ENCODE assay signal across 31 cellular contexts in genomic region chr1:63532727-63533126, GRCh38.
"Had no signal": no experiment of that assay in that cellular context is flagged by ENCODE, and none has a peak within 500 bp of the region (broad histone marks: within the 10 kb centered on the region; RNA-seq: fewer than 3 reads in every experiment).

No MANE protein-coding gene starts in this region.

- ATAC-seq: naive thymus-derived CD8-positive, alpha-beta T cell; natural killer cell treated with Interleukin-12 subunit alpha and Interleukin-12 subunit beta and Interleukin-15 and Interleukin-18, amount 100 ng/mL, for 72 hours; psoas muscle; right cardiac atrium; sciatic nerve; stimulated activated memory B cell treated with anti-CD40 and anti-IgM and Interleukin-4, amounts not matched to agents 10 μg/mL and 1 μg/mL and 100 μg/mL, for 72 hours had no signal

- H3K4me1 ChIP-seq: parathyroid adenoma, psoas muscle, spleen, stomach, thyroid gland, tibial nerve, upper lobe of left lung, vagina had no signal

- H3K27ac ChIP-seq: neutrophil, parathyroid adenoma, psoas muscle, skin epidermis, spleen, stomach, thoracic aorta, thyroid gland, tibial nerve, upper lobe of left lung, vagina had no signal

- DNase-seq: naive thymus-derived CD8-positive, alpha-beta T cell; nephron progenitor cell; nucleus accumbens; posterior cingulate gyrus; psoas muscle; right cardiac atrium; spleen; stimulated activated CD4-positive, alpha-beta T cell treated with anti-CD3 and anti-CD28 coated beads, Interleukin-12 subunit alpha, Interleukin-12 subunit beta, amount 100 ng/mL, for 4 hours; stimulated activated CD4-positive, alpha-beta T cell treated with anti-CD3 and anti-CD28 coated beads, Interleukin-1b, Interleukin-23, amount 100 ng/mL, for 48 hours; stimulated activated CD4-positive, alpha-beta T cell treated with anti-CD3 and anti-CD28 coated beads, Interleukin-4, amount 100 ng/mL, for 1 hour; stimulated activated CD4-positive, alpha-beta T cell treated with anti-CD3 and anti-CD28 coated beads, Interleukin-4, amount 100 ng/mL, for 4 hours; stimulated activated CD8-positive, alpha-beta memory T cell treated with anti-CD3 and anti-CD28 coated beads, Interleukin-4, amount 100 ng/mL, for 48 hours; stimulated activated naive CD4-positive, alpha-beta T cell treated with Interleukin-2 at 50 U/mL for 16 hours; stomach; thyroid gland; trophoblast cell; upper lobe of left lung had no signal

- H2AFZ ChIP-seq: parathyroid adenoma had no signal

- H3K27ac Mint-ChIP-seq: naive thymus-derived CD8-positive, alpha-beta T cell; natural killer cell treated with Interleukin-12 subunit alpha and Interleukin-12 subunit beta and Interleukin-15 and Interleukin-18, amount 100 ng/mL, for 72 hours; nephron progenitor cell; progenitor cell of endocrine pancreas; stimulated activated memory B cell treated with anti-CD40 and anti-IgM and Interleukin-4, amounts not matched to agents 10 μg/mL and 1 μg/mL and 100 μg/mL, for 72 hours; stimulated activated naive CD8-positive, alpha-beta T cell treated with anti-CD3 and anti-CD28 coated beads, Interleukin-15, Interleukin-2, amounts not matched to agents 100 ng/mL and 50 ng/mL, for 24 hours had no signal

- H3K9me3 Mint-ChIP-seq: naive thymus-derived CD8-positive, alpha-beta T cell; natural killer cell treated with Interleukin-12 subunit alpha and Interleukin-12 subunit beta and Interleukin-15 and Interleukin-18, amount 100 ng/mL, for 72 hours; nephron progenitor cell; neural crest cell; stimulated activated memory B cell treated with anti-CD40 and anti-IgM and Interleukin-4, amounts not matched to agents 10 μg/mL and 1 μg/mL and 100 μg/mL, for 72 hours; stimulated activated naive CD8-positive, alpha-beta T cell treated with anti-CD3 and anti-CD28 coated beads, Interleukin-15, Interleukin-2, amounts not matched to agents 100 ng/mL and 50 ng/mL, for 24 hours had no signal

- H3K4me3 Mint-ChIP-seq: naive thymus-derived CD8-positive, alpha-beta T cell; natural killer cell treated with Interleukin-12 subunit alpha and Interleukin-12 subunit beta and Interleukin-15 and Interleukin-18, amount 100 ng/mL, for 72 hours; nephron progenitor cell; neural crest cell; stimulated activated memory B cell treated with anti-CD40 and anti-IgM and Interleukin-4, amounts not matched to agents 10 μg/mL and 1 μg/mL and 100 μg/mL, for 72 hours; stimulated activated naive CD8-positive, alpha-beta T cell treated with anti-CD3 and anti-CD28 coated beads, Interleukin-15, Interleukin-2, amounts not matched to agents 100 ng/mL and 50 ng/mL, for 24 hours had no signal

- H3K4me1 Mint-ChIP-seq: naive thymus-derived CD8-positive, alpha-beta T cell; nephron progenitor cell; neural crest cell; stimulated activated memory B cell treated with anti-CD40 and anti-IgM and Interleukin-4, amounts not matched to agents 10 μg/mL and 1 μg/mL and 100 μg/mL, for 72 hours had no signal

- H3K27me3 ChIP-seq: neutrophil, spleen, stomach, thyroid gland, tibial nerve, upper lobe of left lung, vagina had no signal

- H3K4me3 ChIP-seq: psoas muscle, skin epidermis, smooth muscle cell, spleen, stomach, thoracic aorta, thyroid gland, tibial nerve, upper lobe of left lung, vagina had no signal

- H3K4me2 ChIP-seq: smooth muscle cell had no signal

- H3K27me3 Mint-ChIP-seq: naive thymus-derived CD8-positive, alpha-beta T cell; natural killer cell treated with Interleukin-12 subunit alpha and Interleukin-12 subunit beta and Interleukin-15 and Interleukin-18, amount 100 ng/mL, for 72 hours; progenitor cell of endocrine pancreas; stimulated activated memory B cell treated with anti-CD40 and anti-IgM and Interleukin-4, amounts not matched to agents 10 μg/mL and 1 μg/mL and 100 μg/mL, for 72 hours; stimulated activated naive CD8-positive, alpha-beta T cell treated with anti-CD3 and anti-CD28 coated beads, Interleukin-15, Interleukin-2, amounts not matched to agents 100 ng/mL and 50 ng/mL, for 24 hours had no signal

- H3K9ac ChIP-seq: parathyroid adenoma had no signal

- H3K36me3 ChIP-seq: neutrophil, vagina had no signal

- H3K79me2 ChIP-seq: parathyroid adenoma had no signal

- FAIRE-seq: urothelium cell line had no signal

- H3K9me3 ChIP-seq: neutrophil, psoas muscle, spleen, stomach, thoracic aorta, thyroid gland, tibial nerve, upper lobe of left lung, vagina had no signal
